11 cellular contexts compared by ENCODE assay signal in genomic region chr12:122437656-122438121, GRCh38. TPM values are rescaled to one million over a fixed set of nuclear protein-coding genes. Genes with fewer than 3 reads are reported as not detected.
DNase-seq lines count a peak whose midpoint lies in the region; ATAC-seq, FAIRE-seq and TF ChIP-seq lines count a peak whose summit lies in the region.
"Had no signal": no experiment of that assay in that cellular context is flagged by ENCODE, and none has a peak within 500 bp of the region (broad histone marks: within the 10 kb centered on the region; RNA-seq: fewer than 3 reads in every experiment).

No MANE protein-coding gene starts in this region.

- peaks cover 5% of the 10 kb centered on the region for H3K4me1 Mint-ChIP-seq in chondrocyte (ENCODE audit: low read depth)

- TF ChIP-seq POLR2A in A549 (IDR thresholded peaks at IDR 0.05; ENCODE audit: low read length), result no peak

- H3K27me3 Mint-ChIP-seq in chondrocyte (ENCODE audit: low read depth), result no peaks in the 10 kb centered on the region

- no peaks in the 10 kb centered on the region for H3K36me3 Mint-ChIP-seq in chondrocyte (ENCODE audit: low read depth)

- no peak for TF ChIP-seq CTCF in A549 (IDR thresholded peaks at IDR 0.05)
- TF ChIP-seq CTCF in chondrocyte (IDR thresholded peaks at IDR 0.05), result no peak

- in situ Hi-C loops in KBM-7 (cut with MboI; ENCODE audit: low pct_unique_long_range_greater_than_20kb, low sequenced_read_pairs), result no loop called here

- H3K4me2 ChIP-seq in A549, result no peak overlapping the region
- H3K4me2 ChIP-seq: BLaER1 treated with 17β-estradiol and CSF1 and Interleukin-3, amounts not matched to agents 10 nM and 100 nM had no signal

- H3K4me1 ChIP-seq in A549, result peaks cover 9% of the 10 kb centered on the region; the same call in 1 of the 3 replicates
- H3K4me1 ChIP-seq: BLaER1 treated with 17β-estradiol and CSF1 and Interleukin-3, amounts not matched to agents 10 nM and 100 nM had no signal

- 72% methylated on average over 8 of the region's 8 CpGs for WGBS in A549 (ENCODE audit: missing lambda C conversion rate)

- CTCF ChIA-PET in A549 (lab: Yijun Ruan, JAX), result interaction anchor here (0.6 kb wide), 1 partner anchor 62 kb away, joined by 3 read pairs; no protein-coding TSS in a partner anchor

- peak; percentile 43 to 62; a peak in 3 of 6 replicates for ATAC-seq in A549
- ATAC-seq in GM21723 (IDR thresholded peaks at IDR 0.05; ENCODE audit: unreplicated experiment), result no peak

- POLR2A ChIA-PET in A549 (lab: Yijun Ruan, JAX), result interaction anchor here (0.6 kb wide), 2 partner anchors 31 to 35 kb away, joined by 3 to 9 read pairs; no protein-coding TSS in a partner anchor

- 0 out of 6 replicates have a peak overlapping the region, but pooled peaks of 1 of the 2 experiments have one; percentile 26 for H3K27ac ChIP-seq in A549
- H3K27ac ChIP-seq: BLaER1 treated with 17β-estradiol and CSF1 and Interleukin-3, amounts not matched to agents 10 nM and 100 nM had no signal

- no peak for FAIRE-seq in A549 (lab: Jason Lieb, UNC)

- no peaks in the 10 kb centered on the region for H3K9me3 Mint-ChIP-seq in chondrocyte (ENCODE audit: low read depth)

- no peak overlapping the region for H3K4me3 Mint-ChIP-seq in chondrocyte (ENCODE audit: unreplicated experiment)

- H3K4me3 ChIP-seq in A549, result no peak overlapping the region
- H3K4me3 ChIP-seq: BLaER1 treated with 17β-estradiol and CSF1 and Interleukin-3, amounts not matched to agents 10 nM and 100 nM had no signal

- no peak for TF ChIP-seq RAD21 in A549 (conservative IDR thresholded peaks at IDR 0.05 in 1 of 2, IDR thresholded peaks at IDR 0.05 in 1 of 2)

- TF ChIP-seq EP300 in A549 (IDR thresholded peaks at IDR 0.05), result no peak

- peak overlapping the region; percentile 0 for H3K27ac Mint-ChIP-seq in chondrocyte (ENCODE audit: unreplicated experiment)

- DNase-seq in A549 (ENCODE audit: low read depth in 1 of 2, low spot score in 1 of 2), result no peak
- peak; percentile 43 to 67 for DNase-seq in NCI-H2081 (lab: John Stamatoyannopoulos, UW)
- no peak for DNase-seq in chondrocyte (ENCODE audit: low spot score)
- DNase-seq in middle frontal gyrus (ENCODE audit: extremely low spot score, low spot score), result peak; percentile 39
- DNase-seq in DMS53 treated with DMSO at 0.1 percent for 48 hours (lab: John Stamatoyannopoulos, UW; ENCODE audit: unreplicated experiment), result no peak
- no peak for DNase-seq in KBM-7
- no peak for DNase-seq in T-helper 2 cell
- DNase-seq: activated CD8-positive, alpha-beta memory T cell treated with anti-CD3 and anti-CD28 coated beads for 24 hours; NCI-H526 treated with DMSO at 0.1 percent for 48 hours had no signal

- H3K9me3 ChIP-seq in A549, result no peaks in the 10 kb centered on the region
- H3K9me3 ChIP-seq: BLaER1 treated with 17β-estradiol and CSF1 and Interleukin-3, amounts not matched to agents 10 nM and 100 nM had no signal

TF ChIP-seq in A549, 52 proteins besides CTCF, POLR2A, EP300 and RAD21:
- TF ChIP-seq CBX2 (IDR thresholded peaks at IDR 0.05; ENCODE audit: borderline replicate concordance, low read depth), result no peak
- TF ChIP-seq PHF8 (IDR thresholded peaks at IDR 0.05; ENCODE audit: borderline replicate concordance, low read depth), result no peak
- no peak for TF ChIP-seq HOXA7 (CRISPR knock-in tag; IDR thresholded peaks at IDR 0.05)
- TF ChIP-seq EHF (CRISPR knock-in tag; IDR thresholded peaks at IDR 0.05), result no peak
- TF ChIP-seq MAZ (IDR thresholded peaks at IDR 0.05; ENCODE audit: borderline replicate concordance, low read depth, low read length), result no peak
- TF ChIP-seq NPAS2 (CRISPR knock-in tag; IDR thresholded peaks at IDR 0.05; ENCODE audit: borderline replicate concordance), result no peak

RNA-seq across cellular contexts. Expression of gene CLIP1, which starts 15.2 kb away (rescaled TPM):
- polyA plus RNA-seq in A549 (2011; rRNA removed), result 133 and 149 TPM in 2 replicates
- 49.1 and 54.3 TPM in 2 replicates for polyA plus RNA-seq in A549 (2012; cell fraction: cytosol; rRNA removed)
- polyA plus RNA-seq in A549 (2012; cell fraction: nucleus; rRNA removed), result 98.3 and 122 TPM in 2 replicates
- 43.0 to 49.7 TPM (median 44.4 TPM) in 3 replicates for polyA plus RNA-seq in A549 (2017; fragmentation: RNase III; extraction: RNeasy Plus Mini Kit Qiagen cat#74134 plus additional on column Dnase treatment)
- 217 and 263 TPM in 2 replicates for polyA minus RNA-seq in A549 (2011; rRNA and poly(A)+ RNA removed)
- 74.1 to 101 TPM (median 94.7 TPM) in 3 replicates for total RNA-seq in chondrocyte

Comparison
In these comparisons a context has a peak if more than half of its experiments do, and no peak if none do; other contexts are left out.
1. DNase-seq: peak in NCI-H2081 (2 of 2) and middle frontal gyrus (single experiment); none in A549 (0 of 2), chondrocyte (single experiment), DMS53 treated with DMSO at 0.1 percent for 48 hours (single experiment), KBM-7 (single experiment) and T-helper 2 cell (0 of 5).